Comparison of ENCODE assay signal across 17 cellular contexts in genomic region chr17:76232342-76232741, GRCh38. TPM values are rescaled to one million over a fixed set of nuclear protein-coding genes. Genes with fewer than 3 reads are reported as not detected.
DNase-seq lines count a peak whose midpoint lies in the region; ATAC-seq and TF ChIP-seq lines count a peak whose summit lies in the region.
"Had no signal": no experiment of that assay in that cellular context is flagged by ENCODE, and none has a peak within 500 bp of the region (broad histone marks: within the 10 kb centered on the region; RNA-seq: fewer than 3 reads in every experiment).

No MANE protein-coding gene starts in this region.

- H3K4me1 Mint-ChIP-seq in activated T-helper 1 cell treated with anti-CD3 and anti-CD28 coated beads, Interleukin-12 subunit alpha, Interleukin-12 subunit beta, Interleukin-2, Interleukin-4 antibody, amounts not matched to agents 30 ng/mL and 10 ng/mL and 1 ng/mL, durations not matched to agents 14 hours and 24 hours and 36 hours (ENCODE audit: low read depth): peaks cover 62% of the 10 kb centered on the region

- TF ChIP-seq POLR2A in adrenal gland (IDR thresholded peaks at IDR 0.05) (no peak), suprapubic skin (IDR thresholded peaks at IDR 0.05) (no peak)

- H3K4me3 ChIP-seq in adrenal gland: no peak overlapping the region
- no peak overlapping the region for H3K4me3 ChIP-seq in suprapubic skin
- H3K4me3 ChIP-seq: ovary had no signal

- intact Hi-C loops in activated T-helper 1 cell treated with anti-CD3 and anti-CD28 coated beads, Interleukin-12 subunit alpha, Interleukin-12 subunit beta, Interleukin-2, Interleukin-4 antibody, amounts not matched to agents 30 ng/mL and 10 ng/mL and 1 ng/mL, durations not matched to agents 14 hours and 24 hours and 36 hours (cut with micrococcal nuclease): no loop called here
- intact Hi-C loops in adrenal gland (cut with DNase I): no loop called here

- H3K27ac Mint-ChIP-seq in activated T-helper 1 cell treated with anti-CD3 and anti-CD28 coated beads, Interleukin-12 subunit alpha, Interleukin-12 subunit beta, Interleukin-2, Interleukin-4 antibody, amounts not matched to agents 30 ng/mL and 10 ng/mL and 1 ng/mL, durations not matched to agents 14 hours and 24 hours and 36 hours: peak overlapping the region; percentile 27
- H3K27ac Mint-ChIP-seq: effector memory CD8-positive, alpha-beta T cell had no signal

- peaks cover 30% of the 10 kb centered on the region for H3K36me3 Mint-ChIP-seq in activated T-helper 1 cell treated with anti-CD3 and anti-CD28 coated beads, Interleukin-12 subunit alpha, Interleukin-12 subunit beta, Interleukin-2, Interleukin-4 antibody, amounts not matched to agents 30 ng/mL and 10 ng/mL and 1 ng/mL, durations not matched to agents 14 hours and 24 hours and 36 hours (ENCODE audit: low read depth)

- H3K9me3 ChIP-seq in adrenal gland (replicated peaks in 1 of 3) (no peaks in the 10 kb centered on the region), suprapubic skin (no peaks in the 10 kb centered on the region)
- H3K9me3 ChIP-seq: ovary had no signal

- DNase-seq in AG08395 (ENCODE audit: low spot score): peak; percentile 80
- peak; percentile 98 for DNase-seq in HCEC 1CT
- no peak for DNase-seq in activated T-helper 1 cell treated with anti-CD3 and anti-CD28 coated beads, Interleukin-12 subunit alpha, Interleukin-12 subunit beta, Interleukin-2, Interleukin-4 antibody, amounts not matched to agents 30 ng/mL and 10 ng/mL and 1 ng/mL, durations not matched to agents 14 hours and 24 hours and 36 hours (ENCODE audit: low spot score)
- DNase-seq in fibroblast of peridontal ligament (ENCODE audit: extremely low read depth): peak; percentile 96
- DNase-seq in adrenal gland: no peak
- no peak for DNase-seq in suprapubic skin (ENCODE audit: low spot score in 2 of 2)
- DNase-seq: activated CD8-positive, alpha-beta memory T cell treated with anti-CD3 and anti-CD28 coated beads for 24 hours; activated gamma-delta T cell treated with Interleukin-2 at 50 U/mL for 16 hours; C1 segment of cervical spinal cord; effector memory CD8-positive, alpha-beta T cell; hippocampal formation; left colon; ovary; stimulated activated CD4-positive, alpha-beta T cell treated with anti-CD3 and anti-CD28 coated beads, Interleukin-12 subunit alpha, Interleukin-12 subunit beta, amount 100 ng/mL, for 4 hours had no signal

- TF ChIP-seq EP300 in suprapubic skin (IDR thresholded peaks at IDR 0.05): no peak

- no peak for TF ChIP-seq CTCF in adrenal gland (IDR thresholded peaks at IDR 0.05)
- TF ChIP-seq CTCF in suprapubic skin (IDR thresholded peaks at IDR 0.05): no peak

- no peaks in the 10 kb centered on the region for H3K27me3 Mint-ChIP-seq in activated T-helper 1 cell treated with anti-CD3 and anti-CD28 coated beads, Interleukin-12 subunit alpha, Interleukin-12 subunit beta, Interleukin-2, Interleukin-4 antibody, amounts not matched to agents 30 ng/mL and 10 ng/mL and 1 ng/mL, durations not matched to agents 14 hours and 24 hours and 36 hours (ENCODE audit: insufficient read depth)
- H3K27me3 Mint-ChIP-seq: effector memory CD8-positive, alpha-beta T cell had no signal

- 82 to 85% (median 84%) methylated on average over 2 of the region's 2 CpGs for WGBS in adrenal gland, 4 donors
- WGBS in suprapubic skin: 61% methylated on average over 2 of the region's 2 CpGs

- no peak for ATAC-seq in HG03571 (IDR thresholded peaks at IDR 0.05; ENCODE audit: unreplicated experiment)
- no peak for ATAC-seq in GM21723 (IDR thresholded peaks at IDR 0.05; ENCODE audit: unreplicated experiment)
- ATAC-seq: effector memory CD8-positive, alpha-beta T cell; left colon had no signal

- H3K36me3 ChIP-seq in adrenal gland (replicated peaks in 1 of 2) (no peaks in the 10 kb centered on the region), suprapubic skin (no peaks in the 10 kb centered on the region)
- H3K36me3 ChIP-seq: ovary had no signal

- H3K9me3 Mint-ChIP-seq in activated T-helper 1 cell treated with anti-CD3 and anti-CD28 coated beads, Interleukin-12 subunit alpha, Interleukin-12 subunit beta, Interleukin-2, Interleukin-4 antibody, amounts not matched to agents 30 ng/mL and 10 ng/mL and 1 ng/mL, durations not matched to agents 14 hours and 24 hours and 36 hours: peaks cover 3% of the 10 kb centered on the region
- H3K9me3 Mint-ChIP-seq: effector memory CD8-positive, alpha-beta T cell had no signal

- H3K4me1 ChIP-seq in adrenal gland (replicated peaks in 1 of 2): no peaks in the 10 kb centered on the region
- H3K4me1 ChIP-seq in suprapubic skin: no peaks in the 10 kb centered on the region

- H3K4me3 Mint-ChIP-seq in activated T-helper 1 cell treated with anti-CD3 and anti-CD28 coated beads, Interleukin-12 subunit alpha, Interleukin-12 subunit beta, Interleukin-2, Interleukin-4 antibody, amounts not matched to agents 30 ng/mL and 10 ng/mL and 1 ng/mL, durations not matched to agents 14 hours and 24 hours and 36 hours: no peak overlapping the region
- H3K4me3 Mint-ChIP-seq: effector memory CD8-positive, alpha-beta T cell had no signal

- H3K27ac ChIP-seq in adrenal gland (no peak overlapping the region), suprapubic skin (no peak overlapping the region)
- H3K27ac ChIP-seq: HL-60, ovary had no signal

- H3K27me3 ChIP-seq in adrenal gland (no peaks in the 10 kb centered on the region), suprapubic skin (no peaks in the 10 kb centered on the region)
- H3K27me3 ChIP-seq: ovary had no signal

RNA-seq across cellular contexts. Expression of gene RNF157, which starts 8.0 kb away (rescaled TPM):
- total RNA-seq in activated T-helper 1 cell treated with anti-CD3 and anti-CD28 coated beads, Interleukin-12 subunit alpha, Interleukin-12 subunit beta, Interleukin-2, Interleukin-4 antibody, amounts not matched to agents 30 ng/mL and 10 ng/mL and 1 ng/mL, durations not matched to agents 14 hours and 24 hours and 36 hours: 50.4 and 51.7 TPM in 2 replicates
- 1 to 10 TPM; 2.6 to 6.1 (median 4.7) TPM for total RNA-seq in adrenal gland
- polyA plus RNA-seq in adrenal gland: 1 to 10 TPM; 3.0 to 4.7 (median 4.1) TPM
- 1 to 10 TPM in 3 of 4 donors, under 1 TPM in 1; 0.85 to 3.4 (median 1.3) TPM for total RNA-seq in suprapubic skin

RNA-seq across cellular contexts. Expression of gene UBALD2, which starts 32.8 kb away (rescaled TPM):
- 206 and 217 TPM in 2 replicates for total RNA-seq in activated T-helper 1 cell treated with anti-CD3 and anti-CD28 coated beads, Interleukin-12 subunit alpha, Interleukin-12 subunit beta, Interleukin-2, Interleukin-4 antibody, amounts not matched to agents 30 ng/mL and 10 ng/mL and 1 ng/mL, durations not matched to agents 14 hours and 24 hours and 36 hours
- 10 to 100 TPM in 6 of 8 donors, 1 to 10 TPM in 2; 5.4 to 71.2 (median 19.4) TPM for total RNA-seq in adrenal gland
- 10 to 100 TPM in 2 of 3 donors, 1 to 10 TPM in 1; 5.2 to 18.2 (median 15.6) TPM for polyA plus RNA-seq in adrenal gland
- total RNA-seq in suprapubic skin: 10 to 100 TPM; 24.8 to 42.7 (median 35.6) TPM

Comparison
In these comparisons a context has a peak if more than half of its experiments do, and no peak if none do; other contexts are left out.
1. DNase-seq: peak in AG08395 (single experiment), HCEC 1CT (single experiment) and fibroblast of peridontal ligament (single experiment); none in activated T-helper 1 cell treated with anti-CD3 and anti-CD28 coated beads, Interleukin-12 subunit alpha, Interleukin-12 subunit beta, Interleukin-2, Interleukin-4 antibody, amounts not matched to agents 30 ng/mL and 10 ng/mL and 1 ng/mL, durations not matched to agents 14 hours and 24 hours and 36 hours (single experiment), adrenal gland (0 of 7) and suprapubic skin (0 of 2).